Comparison of ENCODE assay signal across 1 cellular context in genomic region chr19:11239377-11240000, GRCh38.
A peak's percentile ranks its signal among the peaks of the same experiment; 100 is the strongest.
TF ChIP-seq lines count a peak whose summit lies in the region.

TSS of gene ANGPTL8 (plus strand) at chr19:11239619. CDS start at chr19:11239638, 19 bp downstream.

TF ChIP-seq in HepG2, 621 proteins besides CTCF, POLR2A, EP300 and RAD21 (continued from another document and continues in another):
- no peak for TF ChIP-seq FOXO4 (CRISPR knock-in tag; conservative IDR thresholded peaks at IDR 0.05)
- TF ChIP-seq SALL1 (CRISPR knock-in tag; IDR thresholded peaks at IDR 0.05): peak; percentile 98
- TF ChIP-seq ZNF777 (CRISPR knock-in tag; IDR thresholded peaks at IDR 0.05): peak; percentile 56; the same call in 1 of the 2 replicates
- TF ChIP-seq ISX (CRISPR knock-in tag; conservative IDR thresholded peaks at IDR 0.05): no peak
- TF ChIP-seq ZNF768 (CRISPR knock-in tag; IDR thresholded peaks at IDR 0.05): peak; percentile 74; the same call in 1 of the 2 replicates
- no peak for TF ChIP-seq MAFK (conservative IDR thresholded peaks at IDR 0.05 in 1 of 2, IDR thresholded peaks at IDR 0.05 in 1 of 2; ENCODE audit: low read length in 2 of 2)
- TF ChIP-seq HNF1B (CRISPR knock-in tag; IDR thresholded peaks at IDR 0.05): peak; percentile 99
- TF ChIP-seq ZNF3 (CRISPR knock-in tag; IDR thresholded peaks at IDR 0.05): peak; percentile 61; the same call in 1 of the 2 replicates
- TF ChIP-seq ZNF513 (CRISPR knock-in tag; conservative IDR thresholded peaks at IDR 0.05): no peak
- TF ChIP-seq FOXK2 (IDR thresholded peaks at IDR 0.05): no peak
- 0 out of 2 replicates have a peak, but pooled peaks have one; percentile 80 for TF ChIP-seq RARG (CRISPR knock-in tag; IDR thresholded peaks at IDR 0.05; ENCODE audit: low read depth)
- TF ChIP-seq DNMT3B (CRISPR knock-in tag; conservative IDR thresholded peaks at IDR 0.05): no peak; the same call in 1 of the 2 replicates
- peak; percentile 97 for TF ChIP-seq ARID5B (CRISPR knock-in tag; IDR thresholded peaks at IDR 0.05)
- TF ChIP-seq ZBTB43 (CRISPR knock-in tag; conservative IDR thresholded peaks at IDR 0.05): peak; percentile 81; the same call in 1 of the 2 replicates
- TF ChIP-seq CREB1 (IDR thresholded peaks at IDR 0.05): no peak
- peak; percentile 38; the same call in 1 of the 2 replicates for TF ChIP-seq CREB1 (CRISPR knock-in tag; IDR thresholded peaks at IDR 0.05)
- 0 out of 2 replicates have a peak, but pooled peaks have one; percentile 31 for TF ChIP-seq PRDM15 (CRISPR knock-in tag; IDR thresholded peaks at IDR 0.05)
- TF ChIP-seq ZFP37 (CRISPR knock-in tag; IDR thresholded peaks at IDR 0.05; ENCODE audit: borderline replicate concordance): peak; percentile 71; the same call in 1 of the 2 replicates
- TF ChIP-seq HMGA1 (CRISPR knock-in tag; conservative IDR thresholded peaks at IDR 0.05): no peak
- peak; percentile 91 for TF ChIP-seq ZNF12 (CRISPR knock-in tag; IDR thresholded peaks at IDR 0.05)
- TF ChIP-seq SAFB2 (CRISPR knock-in tag; IDR thresholded peaks at IDR 0.05; ENCODE audit: borderline replicate concordance, low read depth): 0 out of 2 replicates have a peak, but pooled peaks have one; percentile 40
- TF ChIP-seq ELF3 (CRISPR knock-in tag; IDR thresholded peaks at IDR 0.05): peak; percentile 92
- TF ChIP-seq HBP1 (CRISPR knock-in tag; IDR thresholded peaks at IDR 0.05; ENCODE audit: low read depth): peak; percentile 81; the same call in 1 of the 2 replicates
- TF ChIP-seq ZNF724P (CRISPR knock-in tag; IDR thresholded peaks at IDR 0.05; ENCODE audit: borderline replicate concordance): peak; percentile 73
- TF ChIP-seq ETV5 (CRISPR knock-in tag; IDR thresholded peaks at IDR 0.05; ENCODE audit: borderline replicate concordance): peak; percentile 98
- TF ChIP-seq ZBTB34 (CRISPR knock-in tag; IDR thresholded peaks at IDR 0.05): peak; percentile 93
- peak; percentile 66; the same call in 1 of the 2 replicates for TF ChIP-seq AKAP8 (CRISPR knock-in tag; IDR thresholded peaks at IDR 0.05)
- no peak for TF ChIP-seq MZF1 (CRISPR knock-in tag; IDR thresholded peaks at IDR 0.05; ENCODE audit: borderline replicate concordance)
- TF ChIP-seq ZFP62 (CRISPR knock-in tag; IDR thresholded peaks at IDR 0.05): no peak
- TF ChIP-seq IRX3 (CRISPR knock-in tag; IDR thresholded peaks at IDR 0.05; ENCODE audit: borderline replicate concordance, low read depth): no peak
- peak; percentile 43; the same call in 1 of the 2 replicates for TF ChIP-seq CENPT (CRISPR knock-in tag; IDR thresholded peaks at IDR 0.05; ENCODE audit: low read depth)
- TF ChIP-seq FOXA3 (CRISPR knock-in tag; IDR thresholded peaks at IDR 0.05): peak; percentile 89
- no peak for TF ChIP-seq ZNF180 (CRISPR knock-in tag; IDR thresholded peaks at IDR 0.05; ENCODE audit: borderline replicate concordance, low read depth)
- TF ChIP-seq ZBTB25 (CRISPR knock-in tag; IDR thresholded peaks at IDR 0.05): peak; percentile 95
- peak; percentile 93 for TF ChIP-seq RFXAP (CRISPR knock-in tag; IDR thresholded peaks at IDR 0.05; ENCODE audit: borderline replicate concordance)
- TF ChIP-seq ZHX1 (CRISPR knock-in tag; IDR thresholded peaks at IDR 0.05; ENCODE audit: low read depth): peak; percentile 95
- 0 out of 2 replicates have a peak, but pooled peaks have one; percentile 73 for TF ChIP-seq ZNF546 (CRISPR knock-in tag; conservative IDR thresholded peaks at IDR 0.05)
- TF ChIP-seq ZBTB20 (CRISPR knock-in tag; IDR thresholded peaks at IDR 0.05; ENCODE audit: borderline replicate concordance, low read depth): no peak; the same call in 1 of the 2 replicates
